In genomic region chr1:158149577-158150269, GRCh38 we compare ENCODE assay signal across 8 cellular contexts. TPM values are rescaled to one million over a fixed set of nuclear protein-coding genes. Genes with fewer than 3 reads are reported as not detected.
DNase-seq lines count a peak whose midpoint lies in the region; ATAC-seq, FAIRE-seq and TF ChIP-seq lines count a peak whose summit lies in the region.

No MANE protein-coding gene starts in this region.

- no peak; the same call in 1 of the 2 replicates for TF ChIP-seq EP300 in K562 (IDR thresholded peaks at IDR 0.05; ENCODE audit: low read length)

- H3K4me2 ChIP-seq in K562 (ENCODE audit: insufficient read depth, low read length): peak overlapping the region; percentile 87

- H3K9ac ChIP-seq in K562 (ENCODE audit: insufficient read depth in 1 of 2, low read depth in 2 of 2, low read length in 2 of 2): peak overlapping the region; percentile 2 to 49; a peak in 2 of 4 replicates

- FAIRE-seq in TTC549 (lab: Jason Lieb, UNC): peak; percentile 98
- peak; percentile 96 for FAIRE-seq in K562 (lab: Jason Lieb, UNC)

- no peaks in the 10 kb centered on the region for H3K27me3 ChIP-seq in K562 (ENCODE audit: control insufficient read depth in 2 of 2, insufficient read depth in 2 of 2, low read length in 2 of 2)
- H3K27me3 ChIP-seq in uterus: no peaks in the 10 kb centered on the region

- H3K9me3 ChIP-seq in K562 (replicated peaks; ENCODE audit: control insufficient read depth, insufficient read depth, low read depth, low read length) (no peaks in the 10 kb centered on the region), uterus (no peaks in the 10 kb centered on the region)

- peak overlapping the region; percentile 97 for H2AFZ ChIP-seq in K562 (ENCODE audit: low read depth, low read length)

- H3K4me1 ChIP-seq in K562 (replicated peaks in 1 of 2; ENCODE audit: control insufficient read depth in 2 of 2, insufficient read depth in 2 of 2, low read length in 2 of 2): peaks cover 11 to 17% of the 10 kb centered on the region in 2 experiments; a peak in 4 of 5 replicates
- peaks cover 0 to 5% of the 10 kb centered on the region in 2 donors for H3K4me1 ChIP-seq in uterus

- peaks cover 3% of the 10 kb centered on the region for H3K9me1 ChIP-seq in K562 (ENCODE audit: control insufficient read depth, insufficient read depth, low read length)

- TF ChIP-seq POLR2A in K562 (conservative IDR thresholded peaks at IDR 0.05) (no peak), uterus (IDR thresholded peaks at IDR 0.05) (peak in 1 of 2 donors; percentile 9)

- H4K20me1 ChIP-seq in K562 (replicated peaks; ENCODE audit: control insufficient read depth, insufficient read depth, low read length): no peaks in the 10 kb centered on the region

- intact Hi-C loops in K562 (cut with micrococcal nuclease) (no loop called here), uterus (cut with DNase I; ENCODE audit: low total_unique reads) (no loop called here)

- no peaks in the 10 kb centered on the region for H3K79me2 ChIP-seq in K562 (ENCODE audit: control insufficient read depth, insufficient read depth, low read length)

- BruUV-seq in K562 (replicated peaks; lab: Mats Ljungman, UMichigan): no TSS peak

- DNase-seq in Ammon's horn (ENCODE audit: low spot score): peak; percentile 96
- peak; percentile 82 to 84 for DNase-seq in NCI-H187 (lab: John Stamatoyannopoulos, UW)
- peak; percentile 92 to 94 (median 94) for DNase-seq in K562 (ENCODE audit: extremely low read depth in 1 of 4, low spot score in 3 of 4)
- DNase-seq in hippocampal formation (lab: John Stamatoyannopoulos, UW): peak; percentile 89 to 94
- DNase-seq in renal cortical epithelial cell (ENCODE audit: low read depth): peak; percentile 92
- peak; percentile 97 to 98 for DNase-seq in uterus

- POLR2A ChIA-PET in K562 (lab: Yijun Ruan, JAX): interaction anchor here (0.6 to 0.7 kb wide), 3 partner anchors 123 to 1079 kb away, joined by 3 to 5 read pairs (median 4); no protein-coding TSS in a partner anchor

- in situ Hi-C loops in K562 (cut with MboI): no loop called here

- 3% methylated on average over 31 of the region's 31 CpGs for WGBS in K562 (ENCODE audit: insufficient coverage, low coverage, missing lambda C conversion rate)

- TF ChIP-seq RAD21 in K562 (CRISPR knock-in tag; conservative IDR thresholded peaks at IDR 0.05 in 1 of 2, IDR thresholded peaks at IDR 0.05 in 1 of 2): no peak

- H3K4me3 ChIP-seq in K562: peak overlapping the region; percentile 23
- H3K4me3 ChIP-seq in uterus: peak overlapping the region; percentile 32 to 43

- ATAC-seq in GM21381 (IDR thresholded peaks at IDR 0.05; ENCODE audit: unreplicated experiment) (peak; percentile 70), K562 (peak; percentile 99)

- H3K36me3 ChIP-seq in K562 (ENCODE audit: control insufficient read depth, insufficient read depth, low read length): no peaks in the 10 kb centered on the region
- no peaks in the 10 kb centered on the region for H3K36me3 ChIP-seq in uterus

- CTCF ChIA-PET in K562 (lab: Yijun Ruan, JAX; ENCODE audit: low intra/inter-chr PET ratio): no interaction called here

- H3K27ac ChIP-seq in K562 (ENCODE audit: extremely low read depth, low read depth, low read length) (peak overlapping the region; percentile 61), uterus (peak overlapping the region; percentile 65 to 76)

- TF ChIP-seq CTCF in K562 (IDR thresholded peaks at IDR 0.05 in 2 of 3, conservative IDR thresholded peaks at IDR 0.05 in 1 of 3; ENCODE audit: insufficient read depth in 2 of 3, low read depth in 1 of 3, low read length in 3 of 3): no peak
- peak in 1 of 4 experiments; percentile 26 for TF ChIP-seq CTCF in uterus (IDR thresholded peaks at IDR 0.05)

TF ChIP-seq in K562, 482 proteins besides CTCF, POLR2A, EP300 and RAD21 (continues in another document):
- TF ChIP-seq ZNF644 (tag; IDR thresholded peaks at IDR 0.05; ENCODE audit: low read depth) (no peak), SMC3 (conservative IDR thresholded peaks at IDR 0.05; ENCODE audit: insufficient read depth, low read depth, low read length) (no peak), FOSL1 (tag; conservative IDR thresholded peaks at IDR 0.05) (0 out of 2 replicates have a peak, but pooled peaks have one; percentile 7), TAF9B (IDR thresholded peaks at IDR 0.05; ENCODE audit: partially characterized antibody) (no peak), JUND (IDR thresholded peaks at IDR 0.05; ENCODE audit: borderline replicate concordance, low read depth, low read length) (0 out of 2 replicates have a peak, but pooled peaks have one; percentile 30), JUND (tag; IDR thresholded peaks at IDR 0.05; ENCODE audit: borderline replicate concordance, low read depth, low read length) (peak; percentile 35; the same call in 1 of the 3 replicates), ATF1 (CRISPR knock-in tag; IDR thresholded peaks at IDR 0.05) (no peak), ATF1 (tag; IDR thresholded peaks at IDR 0.05) (peak; percentile 57), RFX7 (CRISPR knock-in tag; IDR thresholded peaks at IDR 0.05) (no peak), ATF7 (IDR thresholded peaks at IDR 0.05) (peak; percentile 48; the same call in 1 of the 2 replicates), E2F6 (IDR thresholded peaks at IDR 0.05; ENCODE audit: borderline replicate concordance in 1 of 2, extremely low read depth in 1 of 2, insufficient read depth in 1 of 2, insufficient read length in 1 of 2, low read depth in 1 of 2, low read length in 1 of 2, poor library complexity in 1 of 2, severe bottlenecking in 1 of 2) (peak in 1 of 2 experiments; percentile 43), ZNF589 (CRISPR knock-in tag; IDR thresholded peaks at IDR 0.05; ENCODE audit: low read depth) (no peak), MYC (IDR thresholded peaks at IDR 0.05; ENCODE audit: low read depth, low read length) (peak; percentile 66), MYC (CRISPR knock-in tag; IDR thresholded peaks at IDR 0.05; ENCODE audit: borderline replicate concordance, low read depth) (no peak), PBX2 (CRISPR knock-in tag; IDR thresholded peaks at IDR 0.05; ENCODE audit: low read depth) (no peak), PBX2 (tag; conservative IDR thresholded peaks at IDR 0.05; ENCODE audit: low read depth) (no peak), KLF16 (IDR thresholded peaks at IDR 0.05) (no peak), FOXK2 (conservative IDR thresholded peaks at IDR 0.05 in 1 of 2, IDR thresholded peaks at IDR 0.05 in 1 of 2; ENCODE audit: low read depth in 2 of 2) (no peak; a peak in 1 of 4 replicates), ZFPM2 (CRISPR knock-in tag; IDR thresholded peaks at IDR 0.05) (no peak), POLR3A (IDR thresholded peaks at IDR 0.05; ENCODE audit: borderline replicate concordance, extremely low read depth, insufficient read depth, insufficient read length) (no peak), CCNT2 (IDR thresholded peaks at IDR 0.05; ENCODE audit: borderline replicate concordance, extremely low read depth, insufficient read length, low read depth, low read length) (no peak)

RNA-seq across cellular contexts. Expression of gene CD1D, which starts 31.0 kb away (rescaled TPM):
- total RNA-seq in K562 (2011; cell fraction: chromatin; rRNA removed; ENCODE audit: low replicate concordance): not detected in 2 replicates
- 0.13 TPM in 1 of 2 replicates, not detected in the other for total RNA-seq in K562 (2011; cell fraction: nucleolus; rRNA removed)
- total RNA-seq in K562 (2011; cell fraction: nucleoplasm; rRNA removed): not detected in 2 replicates
- total RNA-seq in K562 (2014; rRNA removed): 0.16 TPM in 1 of 2 replicates, not detected in the other
- not detected in 2 replicates for total RNA-seq in K562 (2014; rRNA removed; fragmentation: Illumina TruSeq; extraction: Trizol)
- total RNA-seq in K562 (2015; rRNA removed; fragmentation: Illumina TruSeq; extraction: Trizol): not detected in 2 replicates
- 0.07 TPM in 1 of 2 replicates, not detected in the other for total RNA-seq in K562 (2021)
- not detected in 2 replicates for polyA plus RNA-seq in K562 (2011; rRNA removed)
- polyA plus RNA-seq in K562 (2011; cell fraction: cytosol; rRNA removed): 0.03 TPM in 1 of 2 replicates, not detected in the other
- polyA plus RNA-seq in K562 (2011; cell fraction: nucleus; rRNA removed): 0.06 TPM in 1 of 2 replicates, not detected in the other
- 0.08 TPM in 2 replicates for polyA plus RNA-seq in K562 (2012)
- polyA plus RNA-seq in K562 (2014; fragmentation: Illumina TruSeq; extraction: Trizol): not detected in 2 replicates
- under 1 TPM in 1 of 2 experiments, not detected in 1; 0.03 TPM for polyA plus RNA-seq in K562 (2014; fragmentation: Nextera tagmentation; extraction: Ambion mirVana)
- polyA plus RNA-seq in K562 (2014; rRNA removed): 0.11 TPM in 1 of 2 replicates, not detected in the other
- not detected in 2 replicates for polyA minus RNA-seq in K562 (2011; rRNA and poly(A)+ RNA removed)
- not detected in 2 replicates for polyA minus RNA-seq in K562 (2011; cell fraction: cytosol; rRNA and poly(A)+ RNA removed)
- not detected in 2 replicates for polyA minus RNA-seq in K562 (2011; cell fraction: nucleus; rRNA and poly(A)+ RNA removed)
- 0.75 and 1.4 TPM in 2 replicates for total RNA-seq in renal cortical epithelial cell
- total RNA-seq in uterus: 1 to 10 TPM; 1.5 to 3.4 (median 1.8) TPM

Comparison
In these comparisons a context has a peak if more than half of its experiments do, and no peak if none do; other contexts are left out.
1. Peak in every context shown above with its lines: DNase-seq, ATAC-seq, H3K4me3 ChIP-seq and H3K27ac ChIP-seq.